In genomic region chr14:54291491-54292191, GRCh38 we compare ENCODE assay signal across 16 cellular contexts.
DNase-seq lines count a peak whose midpoint lies in the region; TF ChIP-seq lines count a peak whose summit lies in the region.
"Had no signal": no experiment of that assay in that cellular context is flagged by ENCODE, and none has a peak within 500 bp of the region (broad histone marks: within the 10 kb centered on the region; RNA-seq: fewer than 3 reads in every experiment).

No MANE protein-coding gene starts in this region.

- peaks cover 10% of the 10 kb centered on the region; the same call in 1 of the 2 replicates for H3K4me1 ChIP-seq in HUES6 (ENCODE audit: control insufficient read depth, insufficient read depth, low read length)
- H3K4me1 ChIP-seq: tibial nerve had no signal

- peak overlapping the region; percentile 49 for H3K9ac ChIP-seq in HUES6 (ENCODE audit: low read length)

- DNase-seq in astrocyte of the spinal cord (ENCODE audit: low read depth, low spot score) (peak; percentile 29), iPS DF 19.7 (ENCODE audit: low read depth, low spot score) (peak; percentile 15), retinal pigment epithelial cell (ENCODE audit: low read depth) (peak; percentile 11), hypothalamus (lab: John Stamatoyannopoulos, UW) (no peak), NCI-H524 treated with DMSO at 0.1 percent for 48 hours (lab: John Stamatoyannopoulos, UW) (no peak), inferior parietal cortex (ENCODE audit: extremely low spot score) (no peak), coronary artery (ENCODE audit: low spot score) (no peak)
- DNase-seq: activated naive CD4-positive, alpha-beta T cell treated with anti-CD3 and anti-CD28 coated beads, Interleukin-2, amount 50 U/mL, for 16 hours; CD8-positive, alpha-beta T cell; cortex of kidney; foreskin melanocyte; occipital lobe; SHP77; stimulated activated CD4-positive, alpha-beta T cell treated with anti-CD3 and anti-CD28 coated beads, Interleukin-15, amount 100 ng/mL, for 24 hours had no signal

- no peaks in the 10 kb centered on the region for H3K36me3 ChIP-seq in HUES6 (ENCODE audit: control insufficient read depth, insufficient read depth, low read length)
- H3K36me3 ChIP-seq: tibial nerve had no signal

- H3K4me3 ChIP-seq in HUES6 (ENCODE audit: low read depth, low read length) (no peak overlapping the region; the same call in 1 of the 2 replicates), astrocyte of the spinal cord (ENCODE audit: low read depth, low read length) (no peak overlapping the region), retinal pigment epithelial cell (ENCODE audit: low read length) (no peak overlapping the region), coronary artery (no peak overlapping the region)
- H3K4me3 ChIP-seq: tibial nerve had no signal

- peaks cover 7% of the 10 kb centered on the region for H3K9me3 ChIP-seq in HUES6 (ENCODE audit: control insufficient read depth, insufficient read depth, low read depth, low read length)
- H3K9me3 ChIP-seq: tibial nerve had no signal

- H3K27me3 ChIP-seq in HUES6 (ENCODE audit: control insufficient read depth, insufficient read depth, low read length): no peaks in the 10 kb centered on the region
- H3K27me3 ChIP-seq: tibial nerve had no signal

- H3K27ac ChIP-seq in HUES6 (ENCODE audit: low read depth, low read length) (peak overlapping the region; percentile 31; the same call in 1 of the 2 replicates), coronary artery (no peak overlapping the region)
- H3K27ac ChIP-seq: tibial nerve had no signal

- TF ChIP-seq CTCF in astrocyte of the spinal cord (IDR thresholded peaks at IDR 0.05; ENCODE audit: low read depth, low read length): no peak
- TF ChIP-seq CTCF in retinal pigment epithelial cell (conservative IDR thresholded peaks at IDR 0.05; ENCODE audit: low read depth, low read length): no peak
- no peak for TF ChIP-seq CTCF in coronary artery (IDR thresholded peaks at IDR 0.05)

- in situ Hi-C loops in astrocyte of the spinal cord (cut with HindIII; ENCODE audit: low sequenced_read_pairs): no loop called here

Comparison
In these comparisons a context has a peak if more than half of its experiments do, and no peak if none do; other contexts are left out.
1. DNase-seq: peak in astrocyte of the spinal cord (single experiment), iPS DF 19.7 (single experiment) and retinal pigment epithelial cell (single experiment); none in hypothalamus (0 of 51), NCI-H524 treated with DMSO at 0.1 percent for 48 hours (single experiment), inferior parietal cortex (single experiment) and coronary artery (single experiment).